1 cellular context compared by ENCODE assay signal in the genomic region with DNA sequence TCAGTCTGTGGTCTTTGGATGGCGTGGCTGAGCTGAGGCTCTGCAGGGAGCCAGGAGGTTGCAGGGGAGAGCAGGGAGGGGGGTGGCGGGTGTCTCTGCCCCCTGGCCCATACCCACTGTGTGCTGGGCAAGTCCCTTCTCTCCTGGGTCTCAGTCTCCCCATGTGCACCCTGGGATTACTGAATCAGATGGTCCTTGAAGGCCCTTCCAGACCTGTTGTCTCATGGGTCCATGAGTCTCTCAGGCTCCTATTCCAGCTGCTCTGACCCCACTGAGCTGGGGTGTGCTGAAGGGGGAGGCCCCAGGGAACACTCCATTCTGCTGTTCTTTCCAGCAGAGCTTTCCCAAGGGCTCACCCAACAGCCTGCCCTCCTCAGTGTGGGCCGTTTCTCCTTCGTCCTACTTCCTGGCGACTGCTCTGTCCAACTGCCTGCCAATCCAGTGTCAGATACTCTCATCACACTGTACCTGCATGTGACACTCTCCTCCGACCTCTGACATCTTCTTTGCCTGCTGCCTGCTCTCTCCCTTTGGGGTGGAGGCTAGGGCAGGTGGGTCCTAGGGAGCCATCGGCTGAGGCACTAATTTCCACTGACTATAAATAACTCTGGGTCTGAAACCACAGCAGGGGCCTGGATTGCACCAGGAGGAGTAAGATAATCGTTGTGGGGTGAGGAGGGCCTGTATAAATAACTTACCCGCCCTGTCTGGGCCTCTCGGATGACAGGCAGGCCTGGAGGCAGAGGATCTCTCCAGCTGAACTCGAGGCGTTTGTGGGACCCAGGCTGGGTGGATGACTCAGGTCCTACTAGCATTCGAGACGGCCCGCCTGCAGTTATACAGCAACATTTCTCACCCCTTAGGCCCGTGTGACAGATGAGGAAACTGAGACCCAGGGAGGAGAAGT.
TF ChIP-seq lines count a peak whose summit lies in the region.

No MANE protein-coding gene starts in this region.

TF ChIP-seq in HEK293, 187 proteins besides CTCF, POLR2A, EP300 and RAD21 (continued from another document):
- TF ChIP-seq, protein P1, sequence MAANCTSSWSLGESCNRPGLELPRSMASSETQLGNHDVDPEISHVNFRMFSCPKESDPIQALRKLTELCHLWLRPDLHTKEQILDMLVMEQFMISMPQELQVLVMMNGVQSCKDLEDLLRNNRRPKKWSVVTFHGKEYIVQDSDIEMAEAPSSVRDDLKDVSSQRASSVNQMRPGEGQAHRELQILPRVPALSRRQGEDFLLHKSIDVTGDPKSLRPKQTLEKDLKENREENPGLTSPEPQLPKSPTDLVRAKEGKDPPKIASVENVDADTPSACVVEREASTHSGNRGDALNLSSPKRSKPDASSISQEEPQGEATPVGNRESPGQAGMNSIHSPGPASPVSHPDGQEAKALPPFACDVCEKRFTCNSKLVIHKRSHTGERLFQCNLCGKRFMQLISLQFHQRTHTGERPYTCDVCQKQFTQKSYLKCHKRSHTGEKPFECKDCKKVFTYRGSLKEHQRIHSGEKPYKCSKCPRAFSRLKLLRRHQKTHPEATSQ (tag by site-specific recombination; IDR thresholded peaks at IDR 0.05) = no peak
- TF ChIP-seq ZNF394 (tag by site-specific recombination; IDR thresholded peaks at IDR 0.05; ENCODE audit: borderline replicate concordance) = no peak
- TF ChIP-seq ZNF777 (tag by site-specific recombination; IDR thresholded peaks at IDR 0.05; ENCODE audit: borderline replicate concordance) = no peak
- TF ChIP-seq KLF9 (tag by site-specific recombination; IDR thresholded peaks at IDR 0.05; ENCODE audit: low read depth) = no peak
- peak; percentile 91 for TF ChIP-seq KLF17 (tag by site-specific recombination; IDR thresholded peaks at IDR 0.05)
- TF ChIP-seq ZNF112 (tag by site-specific recombination; IDR thresholded peaks at IDR 0.05) = no peak
